In genomic region chr3:110405830-110406580, GRCh38 we compare ENCODE assay signal across 1 cellular context.
TF ChIP-seq lines count a peak whose summit lies in the region.

No MANE protein-coding gene starts in this region.

TF ChIP-seq in GM23338, 12 proteins besides CTCF, POLR2A, EP300 and RAD21 (continued from another document):
- TF ChIP-seq ZNF462 (CRISPR knock-in tag; IDR thresholded peaks at IDR 0.05): no peak
TF ChIP-seq in GM23338: peak in this region for 0.
